ENCODE assay signal across 26 cellular contexts in the genomic region with DNA sequence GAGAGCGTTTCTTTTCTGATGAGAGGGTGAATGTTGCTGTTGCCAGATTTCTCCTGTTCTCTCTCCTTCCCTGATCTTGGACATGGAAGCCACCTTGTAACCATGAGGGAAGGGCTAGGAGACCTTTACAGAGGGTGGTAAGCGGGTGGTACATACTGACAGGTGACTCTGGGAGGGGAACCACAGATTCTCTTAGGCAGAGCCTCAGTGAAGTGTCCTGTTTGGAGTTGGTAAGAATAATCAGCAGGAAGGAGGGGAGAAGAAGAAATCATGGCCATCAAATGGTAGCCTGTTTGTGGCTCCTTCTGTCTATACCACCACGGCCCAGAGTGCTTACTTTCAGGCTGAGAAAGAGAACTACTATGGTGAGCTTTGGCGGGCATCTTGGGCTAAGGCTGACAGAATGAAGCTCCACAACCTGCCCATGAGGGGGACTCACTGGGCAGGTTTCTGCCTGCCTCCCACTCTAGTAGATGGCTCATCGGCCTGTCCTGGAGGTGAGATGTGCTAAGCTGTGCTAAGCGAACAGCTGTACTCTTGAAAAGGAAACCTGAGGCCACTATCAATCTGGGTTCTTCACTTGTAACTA.
"Had no signal": no experiment of that assay in that cellular context is flagged by ENCODE, and none has a peak within 500 bp of the region (broad histone marks: within the 10 kb centered on the region; RNA-seq: fewer than 3 reads in every experiment).

No MANE protein-coding gene starts in this region.

- ATAC-seq: activated naive CD8-positive, alpha-beta T cell treated with anti-CD3 and anti-CD28 coated beads, Interleukin-2, amount 50 U/mL, for 24 hours; esophagus mucosa; left colon; pancreas; psoas muscle; T-cell had no signal

- H3K4me1 Mint-ChIP-seq: activated naive CD4-positive, alpha-beta T cell treated with anti-CD3 and anti-CD28 coated beads, Interleukin-2, amount 10 ng/mL, durations not matched to agents 7 days and 5 days; activated naive CD8-positive, alpha-beta T cell treated with anti-CD3 and anti-CD28 coated beads, Interleukin-2, amount 50 U/mL, for 24 hours; nephron progenitor cell had no signal

- H3K27ac Mint-ChIP-seq: activated naive CD4-positive, alpha-beta T cell treated with anti-CD3 and anti-CD28 coated beads, Interleukin-2, amount 10 ng/mL, durations not matched to agents 7 days and 5 days; activated naive CD8-positive, alpha-beta T cell treated with anti-CD3 and anti-CD28 coated beads, Interleukin-2, amount 50 U/mL, for 24 hours; activated T-helper 1 cell treated with anti-CD3 and anti-CD28 coated beads, Interleukin-12 subunit alpha, Interleukin-12 subunit beta, Interleukin-2, Interleukin-4 antibody, amounts not matched to agents 30 ng/mL and 10 ng/mL and 1 ng/mL, durations not matched to agents 14 hours and 24 hours and 36 hours; nephron progenitor cell; T-cell had no signal

- H3K9me3 ChIP-seq: pancreas, psoas muscle, transverse colon had no signal

- H3K27ac ChIP-seq: pancreas, psoas muscle, transverse colon had no signal

- H3K4me3 ChIP-seq: pancreas, psoas muscle, smooth muscle cell, transverse colon had no signal

- H3K27me3 Mint-ChIP-seq: activated naive CD4-positive, alpha-beta T cell treated with anti-CD3 and anti-CD28 coated beads, Interleukin-2, amount 10 ng/mL, durations not matched to agents 7 days and 5 days; activated naive CD8-positive, alpha-beta T cell treated with anti-CD3 and anti-CD28 coated beads, Interleukin-2, amount 50 U/mL, for 24 hours; T-cell had no signal

- DNase-seq: activated CD4-positive, alpha-beta T cell treated with anti-CD3 and anti-CD28 coated beads for 48 hours; activated CD4-positive, alpha-beta T cell treated with anti-CD3 and anti-CD28 coated beads, Interleukin-2, amount 50 U/mL, for 48 hours; activated CD8-positive, alpha-beta memory T cell treated with anti-CD3 and anti-CD28 coated beads for 24 hours; activated gamma-delta T cell; activated naive CD4-positive, alpha-beta T cell treated with anti-CD3 and anti-CD28 coated beads, Interleukin-2, amount 10 ng/mL, durations not matched to agents 7 days and 5 days; activated naive CD8-positive, alpha-beta T cell treated with anti-CD3 and anti-CD28 coated beads, Interleukin-2, amount 50 U/mL, for 24 hours; amygdala; caudate nucleus; foreskin fibroblast; head of caudate nucleus; hippocampal formation; kidney; left colon; nephron progenitor cell; nucleus accumbens; pancreas; psoas muscle; stimulated activated CD4-positive, alpha-beta T cell treated with anti-CD3 and anti-CD28 coated beads, Interleukin-1b, Interleukin-23, amount 100 ng/mL, for 48 hours; stimulated activated CD4-positive, alpha-beta T cell treated with anti-CD3 and anti-CD28 coated beads, Interleukin-4, amount 100 ng/mL, for 4 hours; stimulated activated naive CD4-positive, alpha-beta T cell; T-cell; transverse colon had no signal

- H3K9me3 Mint-ChIP-seq: activated naive CD4-positive, alpha-beta T cell treated with anti-CD3 and anti-CD28 coated beads, Interleukin-2, amount 10 ng/mL, durations not matched to agents 7 days and 5 days had no signal

- H3K4me1 ChIP-seq: pancreas, psoas muscle, transverse colon had no signal

- H3K27me3 ChIP-seq: pancreas, transverse colon had no signal

- H3K4me3 Mint-ChIP-seq: activated naive CD4-positive, alpha-beta T cell treated with anti-CD3 and anti-CD28 coated beads, Interleukin-2, amount 10 ng/mL, durations not matched to agents 7 days and 5 days; activated naive CD8-positive, alpha-beta T cell treated with anti-CD3 and anti-CD28 coated beads, Interleukin-2, amount 50 U/mL, for 24 hours; activated T-helper 1 cell treated with anti-CD3 and anti-CD28 coated beads, Interleukin-12 subunit alpha, Interleukin-12 subunit beta, Interleukin-2, Interleukin-4 antibody, amounts not matched to agents 30 ng/mL and 10 ng/mL and 1 ng/mL, durations not matched to agents 14 hours and 24 hours and 36 hours; nephron progenitor cell; T-cell; T-helper 2 cell treated with Interferon-gamma antibody and Interleukin-4, amounts not matched to agents 5 μg/mL and 100 μg/mL, for 36 hours had no signal
